ENCODE assay signal across 22 cellular contexts in genomic region chr12:116794725-116795124, GRCh38. TPM values are rescaled to one million over a fixed set of nuclear protein-coding genes. Genes with fewer than 3 reads are reported as not detected.
DNase-seq lines count a peak whose midpoint lies in the region; ATAC-seq, FAIRE-seq and TF ChIP-seq lines count a peak whose summit lies in the region.
"Had no signal": no experiment of that assay in that cellular context is flagged by ENCODE, and none has a peak within 500 bp of the region (broad histone marks: within the 10 kb centered on the region; RNA-seq: fewer than 3 reads in every experiment).

No MANE protein-coding gene starts in this region.

- H3K79me2 ChIP-seq in HepG2 (ENCODE audit: insufficient read depth, low read length), result no peaks in the 10 kb centered on the region

- no peak overlapping the region for H3K4me2 ChIP-seq in HepG2 (ENCODE audit: low read depth, low read length)
- H3K4me2 ChIP-seq: BLaER1 had no signal

- H3K9me3 ChIP-seq in kidney (ENCODE audit: control insufficient read depth in 1 of 2, low read length in 2 of 2), result peaks cover 0 to 6% of the 10 kb centered on the region in 2 donors
- no peaks in the 10 kb centered on the region for H3K9me3 ChIP-seq in HepG2 (ENCODE audit: low read length)
- no peaks in the 10 kb centered on the region for H3K9me3 ChIP-seq in small intestine (ENCODE audit: control insufficient read depth, low read depth)
- no peaks in the 10 kb centered on the region for H3K9me3 ChIP-seq in MG63
- H3K9me3 ChIP-seq: Caco-2, HAP-1 had no signal

- in situ Hi-C loops in ACHN (cut with HindIII; ENCODE audit: low pct_ligation_motif_present, low pct_unique_long_range_greater_than_20kb, low sequenced_read_pairs) (no loop called here), HepG2 (cut with HindIII; ENCODE audit: extremely low pct_ligation_motif_present, low pct_unique_long_range_greater_than_20kb) (no loop called here)

- intact Hi-C loops in kidney (cut with DNase I) (no loop called here), HepG2 (cut with micrococcal nuclease; ENCODE audit: unreplicated experiment) (no loop called here)

- ATAC-seq in HepG2 (no peak), HG03175 (IDR thresholded peaks at IDR 0.05; ENCODE audit: unreplicated experiment) (no peak), HG03378 (IDR thresholded peaks at IDR 0.05; ENCODE audit: unreplicated experiment) (no peak)
- ATAC-seq: CD8-positive, alpha-beta T cell had no signal

- TF ChIP-seq CTCF in kidney (IDR thresholded peaks at IDR 0.05; ENCODE audit: borderline replicate concordance, extremely low read depth, insufficient read depth) (no peak), HepG2 (CRISPR knock-in tag; IDR thresholded peaks at IDR 0.05) (no peak)

- peak; percentile 13 for DNase-seq in ACHN
- DNase-seq in kidney, result no peak
- DNase-seq in HepG2 (ENCODE audit: low spot score), result no peak
- peak; percentile 49 for DNase-seq in small intestine
- no peak for DNase-seq in MG63
- DNase-seq in GM19238 (ENCODE audit: insufficient read length, low spot score), result no peak
- DNase-seq: 8988T; Caco-2; CD4-positive, CD25-positive, alpha-beta regulatory T cell; CD8-positive, alpha-beta T cell; DMS153; DND-41; GOT3; HFFc6 had no signal

- 96% methylated on average over 4 of the region's 4 CpGs for WGBS in HepG2 (ENCODE audit: low lambda C conversion rate)
- WGBS in small intestine, 3 donors, result 20 to 53% (median 32%) methylated on average over 4 of the region's 4 CpGs

- H3K36me3 ChIP-seq in kidney (ENCODE audit: control insufficient read depth in 1 of 2, insufficient read depth in 2 of 2, low read length in 2 of 2), result no peaks in the 10 kb centered on the region
- H3K36me3 ChIP-seq in HepG2 (replicated peaks in 1 of 2; ENCODE audit: control insufficient read depth in 1 of 2, insufficient read depth in 2 of 2, low read length in 2 of 2), result peaks cover 2 to 3% of the 10 kb centered on the region in 2 experiments; a peak in 1 of 5 replicates
- no peaks in the 10 kb centered on the region for H3K36me3 ChIP-seq in small intestine (ENCODE audit: control insufficient read depth in 2 of 2, insufficient read depth in 2 of 2, low read length in 2 of 2)
- H3K36me3 ChIP-seq in MG63, result no peaks in the 10 kb centered on the region

- FAIRE-seq in kidney (lab: Jason Lieb, UNC), result peak; percentile 37
- FAIRE-seq in HepG2 (lab: Jason Lieb, UNC), result no peak
- FAIRE-seq in small intestine (lab: Jason Lieb, UNC), result no peak
- FAIRE-seq: G401.6, GM12892, H54 had no signal

- no peaks in the 10 kb centered on the region for H3K4me1 ChIP-seq in kidney (ENCODE audit: control insufficient read depth in 1 of 2, insufficient read depth in 1 of 2, low read depth in 1 of 2, low read length in 2 of 2)
- H3K4me1 ChIP-seq in HepG2 (ENCODE audit: insufficient read depth, low read length), result 0 out of 2 replicates have a peak, but pooled peaks cover 6% of the 10 kb centered on the region
- peaks cover 0 to 2% of the 10 kb centered on the region in 2 donors for H3K4me1 ChIP-seq in small intestine (ENCODE audit: control insufficient read depth in 2 of 2, insufficient read depth in 1 of 2, low read depth in 1 of 2, low read length in 1 of 2)
- H3K4me1 ChIP-seq: Caco-2, HAP-1 had no signal

- no peak for TF ChIP-seq POLR2A in HepG2 (IDR thresholded peaks at IDR 0.05; ENCODE audit: insufficient read depth in 1 of 2, low read depth in 2 of 2, low read length in 2 of 2)

- BruUV-seq in HepG2 (replicated peaks; lab: Mats Ljungman, UMichigan), result no TSS peak

- H3K9ac ChIP-seq in kidney (ENCODE audit: low read length in 2 of 2) (no peak overlapping the region), HepG2 (ENCODE audit: insufficient read depth, low read depth, low read length) (no peak overlapping the region)
- H3K9ac ChIP-seq: BLaER1 had no signal

- TF ChIP-seq RAD21 in HepG2 (CRISPR knock-in tag; IDR thresholded peaks at IDR 0.05), result no peak

- H3K27ac ChIP-seq in kidney (ENCODE audit: low read depth in 2 of 2, low read length in 2 of 2) (no peak overlapping the region), HepG2 (ENCODE audit: extremely low read length, insufficient read depth, low read length) (no peak overlapping the region), small intestine (ENCODE audit: low read depth in 1 of 2, low read length in 1 of 2) (no peak overlapping the region)
- H3K27ac ChIP-seq: BLaER1, C4-2B had no signal

- POLR2A ChIA-PET in HepG2 (lab: Yijun Ruan, JAX), result no interaction called here

- H4K20me1 ChIP-seq in HepG2 (ENCODE audit: insufficient read depth, low read length), result no peaks in the 10 kb centered on the region
- H4K20me1 ChIP-seq: BLaER1 had no signal

- H3K27me3 ChIP-seq in HepG2 (ENCODE audit: control insufficient read depth in 1 of 2, insufficient read depth in 2 of 2, low read length in 2 of 2) (no peaks in the 10 kb centered on the region), small intestine (ENCODE audit: control insufficient read depth in 2 of 2, insufficient read depth in 2 of 2, low read length in 2 of 2) (no peaks in the 10 kb centered on the region), MG63 (no peaks in the 10 kb centered on the region)
- H3K27me3 ChIP-seq: BLaER1 had no signal

- H2AFZ ChIP-seq in HepG2 (ENCODE audit: low read length), result no peak overlapping the region

- no peak overlapping the region for H3K4me3 ChIP-seq in kidney (ENCODE audit: low read length in 2 of 2)
- H3K4me3 ChIP-seq in HepG2 (replicated peaks in 1 of 3; ENCODE audit: insufficient read depth in 1 of 3, low read depth in 2 of 3, low read length in 3 of 3), result no peak overlapping the region
- H3K4me3 ChIP-seq in small intestine (ENCODE audit: low read depth in 1 of 2, low read length in 2 of 2), result no peak overlapping the region
- H3K4me3 ChIP-seq in MG63, result no peak overlapping the region
- H3K4me3 ChIP-seq: BLaER1, HAP-1 had no signal

- no peak for TF ChIP-seq EP300 in HepG2 (IDR thresholded peaks at IDR 0.05; ENCODE audit: low read depth in 2 of 2, low read length in 2 of 2)
- TF ChIP-seq EP300 in HepG2 (CRISPR knock-in tag; IDR thresholded peaks at IDR 0.05; ENCODE audit: borderline replicate concordance), result no peak

- CTCF ChIA-PET in HepG2 (lab: Yijun Ruan, JAX; ENCODE audit: low intra/inter-chr PET ratio, low total read pairs), result no interaction called here

RNA-seq across cellular contexts. Expression of gene RNFT2, which starts 56.6 kb away (rescaled TPM):
- total RNA-seq in kidney (6.8 TPM), HepG2 (2016; rRNA removed; fragmentation: Illumina TruSeq; extraction: Trizol) (7.1 and 8.3 TPM in 2 replicates)
- polyA plus RNA-seq in kidney (ENCODE audit: insufficient read depth, low read depth, low replicate concordance) (4.3 TPM), HepG2 (2011; rRNA removed) (3.3 and 3.4 TPM in 2 replicates), small intestine (1 to 10 TPM in 1 of 3 donors, under 1 TPM in 2; 0.45 to 2.4 (median 0.54) TPM)
- 4.9 and 5.0 TPM in 2 replicates for total RNA-seq in HepG2 (2016; cell fraction: cytosol; rRNA removed; fragmentation: Illumina TruSeq; extraction: Trizol; ENCODE audit: low read depth)
- 6.1 and 7.2 TPM in 2 replicates for total RNA-seq in HepG2 (2016; cell fraction: insoluble cytoplasmic fraction; rRNA removed; fragmentation: Illumina TruSeq; extraction: Trizol)
- total RNA-seq in HepG2 (2016; cell fraction: membrane; rRNA removed; fragmentation: Illumina TruSeq; extraction: Trizol), result 7.4 and 8.0 TPM in 2 replicates
- 7.7 and 9.7 TPM in 2 replicates for total RNA-seq in HepG2 (2016; cell fraction: nucleus; rRNA removed; fragmentation: Illumina TruSeq; extraction: Trizol)
- 2.2 and 2.3 TPM in 2 replicates for polyA plus RNA-seq in HepG2 (2011; cell fraction: cytosol; rRNA removed)
- 3.3 and 4.4 TPM in 2 replicates for polyA plus RNA-seq in HepG2 (2011; cell fraction: nucleus; rRNA removed)
- polyA plus RNA-seq in HepG2 (2012), result 1.6 and 3.2 TPM in 2 replicates
- polyA plus RNA-seq in HepG2 (2016; cell fraction: cytosol; fragmentation: Illumina TruSeq; extraction: Trizol; ENCODE audit: low read depth), result 1.2 TPM in 2 replicates
- 2.3 and 3.9 TPM in 2 replicates for polyA plus RNA-seq in HepG2 (2016; cell fraction: insoluble cytoplasmic fraction; fragmentation: Illumina TruSeq; extraction: Trizol; ENCODE audit: low read depth)
- 3.2 and 3.7 TPM in 2 replicates for polyA plus RNA-seq in HepG2 (2016; cell fraction: membrane; fragmentation: Illumina TruSeq; extraction: Trizol; ENCODE audit: low read depth)
- polyA plus RNA-seq in HepG2 (2016; cell fraction: nucleus; fragmentation: Illumina TruSeq; extraction: Trizol; ENCODE audit: insufficient read depth, low read depth), result 10.6 and 13.3 TPM in 2 replicates
- 12.6 and 43.4 TPM in 2 replicates for polyA minus RNA-seq in HepG2 (2011; rRNA and poly(A)+ RNA removed; ENCODE audit: low replicate concordance)
- polyA minus RNA-seq in HepG2 (2011; cell fraction: cytosol; rRNA and poly(A)+ RNA removed), result 5.0 and 6.7 TPM in 2 replicates
- 5.2 TPM in 2 replicates for polyA minus RNA-seq in HepG2 (2011; cell fraction: nucleus; rRNA and poly(A)+ RNA removed)
- total RNA-seq in MG63 (2014; rRNA removed; shearing (Covaris generic); ENCODE audit: low replicate concordance), result 1.1 and 1.2 TPM in 2 replicates

RNA-seq across cellular contexts. Expression of gene SPRING1, which starts 56.9 kb away (rescaled TPM):
- total RNA-seq in kidney, result 49.4 TPM
- 45.3 TPM for polyA plus RNA-seq in kidney (ENCODE audit: insufficient read depth, low read depth, low replicate concordance)
- 51.8 and 65.6 TPM in 2 replicates for total RNA-seq in HepG2 (2016; rRNA removed; fragmentation: Illumina TruSeq; extraction: Trizol)
- 73.3 and 84.9 TPM in 2 replicates for total RNA-seq in HepG2 (2016; cell fraction: cytosol; rRNA removed; fragmentation: Illumina TruSeq; extraction: Trizol; ENCODE audit: low read depth)
- 52.8 and 55.9 TPM in 2 replicates for total RNA-seq in HepG2 (2016; cell fraction: insoluble cytoplasmic fraction; rRNA removed; fragmentation: Illumina TruSeq; extraction: Trizol)
- 130 and 144 TPM in 2 replicates for total RNA-seq in HepG2 (2016; cell fraction: membrane; rRNA removed; fragmentation: Illumina TruSeq; extraction: Trizol)
- 23.5 and 30.9 TPM in 2 replicates for total RNA-seq in HepG2 (2016; cell fraction: nucleus; rRNA removed; fragmentation: Illumina TruSeq; extraction: Trizol)
- 16.1 and 20.0 TPM in 2 replicates for polyA plus RNA-seq in HepG2 (2011; rRNA removed)
- 10.7 and 16.5 TPM in 2 replicates for polyA plus RNA-seq in HepG2 (2011; cell fraction: cytosol; rRNA removed)
- 6.8 and 7.2 TPM in 2 replicates for polyA plus RNA-seq in HepG2 (2011; cell fraction: nucleus; rRNA removed)
- polyA plus RNA-seq in HepG2 (2012), result 9.0 and 11.3 TPM in 2 replicates
- 87.5 and 98.3 TPM in 2 replicates for polyA plus RNA-seq in HepG2 (2016; cell fraction: cytosol; fragmentation: Illumina TruSeq; extraction: Trizol; ENCODE audit: low read depth)
- polyA plus RNA-seq in HepG2 (2016; cell fraction: insoluble cytoplasmic fraction; fragmentation: Illumina TruSeq; extraction: Trizol; ENCODE audit: low read depth), result 40.6 and 42.1 TPM in 2 replicates
- 97.7 TPM in 2 replicates for polyA plus RNA-seq in HepG2 (2016; cell fraction: membrane; fragmentation: Illumina TruSeq; extraction: Trizol; ENCODE audit: low read depth)
- 25.0 and 26.3 TPM in 2 replicates for polyA plus RNA-seq in HepG2 (2016; cell fraction: nucleus; fragmentation: Illumina TruSeq; extraction: Trizol; ENCODE audit: insufficient read depth, low read depth)
- polyA minus RNA-seq in HepG2 (2011; rRNA and poly(A)+ RNA removed; ENCODE audit: low replicate concordance), result 26.4 and 35.5 TPM in 2 replicates
- 16.0 TPM in 2 replicates for polyA minus RNA-seq in HepG2 (2011; cell fraction: cytosol; rRNA and poly(A)+ RNA removed)
- polyA minus RNA-seq in HepG2 (2011; cell fraction: nucleus; rRNA and poly(A)+ RNA removed), result 8.1 and 10.8 TPM in 2 replicates
- 10 to 100 TPM; 10.3 to 17.3 (median 15.4) TPM for polyA plus RNA-seq in small intestine
- total RNA-seq in MG63 (2014; rRNA removed; shearing (Covaris generic); ENCODE audit: low replicate concordance), result 12.5 and 14.1 TPM in 2 replicates

Comparison
In these comparisons a context has a peak if more than half of its experiments do, and no peak if none do; other contexts are left out.
1. DNase-seq: peak in ACHN (single experiment) and small intestine (single experiment); none in kidney (single experiment), HepG2 (single experiment), MG63 (single experiment) and GM19238 (single experiment).